20 cellular contexts compared by ENCODE assay signal in genomic region chr5:42569953-42570548, GRCh38.
"Had no signal": no experiment of that assay in that cellular context is flagged by ENCODE, and none has a peak within 500 bp of the region (broad histone marks: within the 10 kb centered on the region; RNA-seq: fewer than 3 reads in every experiment).

No MANE protein-coding gene starts in this region.

- H3K4me3 ChIP-seq: coronary artery, dorsolateral prefrontal cortex, esophagus muscularis mucosa, heart right ventricle, left ventricle myocardium inferior, lower lobe of right lung had no signal

- H3K36me3 ChIP-seq: esophagus muscularis mucosa, heart right ventricle, left ventricle myocardium inferior, lower lobe of right lung had no signal

- FAIRE-seq: colon, endothelial cell of umbilical vein, frontal cortex, islet of Langerhans had no signal

- H3K4me3 Mint-ChIP-seq: mesothelial cell of epicardium had no signal

- H3K27me3 ChIP-seq: esophagus muscularis mucosa, foreskin keratinocyte, heart right ventricle had no signal

- DNase-seq: dermis blood vessel endothelial cell; dorsolateral prefrontal cortex; effector CD4-positive, alpha-beta T cell; effector memory CD4-positive, alpha-beta T cell; foreskin keratinocyte; glutamatergic neuron; head of caudate nucleus; heart right ventricle; hippocampal formation; left cardiac atrium; left ventricle myocardium inferior; lower lobe of right lung; mesenchymal stem cell had no signal

- H3K36me3 Mint-ChIP-seq: mesothelial cell of epicardium had no signal

- H3K27ac ChIP-seq: coronary artery, dorsolateral prefrontal cortex, esophagus muscularis mucosa, foreskin keratinocyte, heart right ventricle, left ventricle myocardium inferior, lower lobe of right lung had no signal

- H3K9me3 Mint-ChIP-seq: mesothelial cell of epicardium had no signal

- H3K27ac Mint-ChIP-seq: mesothelial cell of epicardium had no signal

- H3K9me3 ChIP-seq: esophagus muscularis mucosa, heart right ventricle, left ventricle myocardium inferior, lower lobe of right lung had no signal

- ATAC-seq: heart right ventricle, lower lobe of right lung had no signal
